In the genomic region with DNA sequence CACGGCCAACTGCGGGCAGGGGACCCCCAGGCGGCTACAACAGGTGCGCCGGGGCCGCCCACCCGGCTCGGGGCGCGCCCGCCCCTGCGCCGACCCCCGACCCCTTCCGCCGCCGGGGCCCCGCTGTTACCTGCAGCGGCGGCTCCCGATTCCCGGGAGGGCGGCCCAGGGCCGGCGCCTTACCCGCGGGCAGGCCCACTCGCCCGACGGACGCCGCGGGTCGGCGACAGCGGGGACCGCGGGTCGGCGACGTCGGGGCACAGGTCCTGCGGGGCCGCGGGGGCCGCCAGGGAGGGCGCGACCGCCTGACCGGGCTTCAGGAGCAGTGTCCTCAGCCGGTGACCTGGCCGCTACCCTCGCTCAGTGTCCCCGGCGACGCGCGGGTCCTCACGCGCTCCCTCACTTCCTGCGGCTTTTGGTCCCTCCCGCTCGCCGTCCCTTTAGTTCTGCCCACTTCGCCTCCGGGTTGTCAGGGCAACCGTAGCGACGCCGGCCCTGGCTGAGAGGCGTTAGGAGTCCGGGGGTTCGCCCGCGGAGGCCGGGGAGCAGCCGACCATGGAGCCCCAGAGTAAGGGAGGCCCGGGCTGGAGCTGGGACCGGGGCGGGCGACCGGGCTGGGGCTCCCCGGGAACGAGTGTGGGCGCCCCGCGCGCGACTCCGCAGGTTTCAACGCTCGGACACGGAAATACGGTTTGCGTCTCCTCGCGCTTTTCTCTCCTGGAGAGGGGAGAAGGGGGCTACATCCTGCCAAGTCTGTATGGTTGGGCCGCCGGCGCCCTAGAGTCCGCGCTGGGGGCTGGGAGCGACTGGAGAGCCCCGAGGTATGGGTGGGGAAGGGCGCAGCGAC, we compare ENCODE assay signal across 8 cellular contexts. TPM values are rescaled to one million over a fixed set of nuclear protein-coding genes. Genes with fewer than 3 reads are reported as not detected.
A peak's percentile ranks its signal among the peaks of the same experiment; 100 is the strongest.
DNase-seq lines count a peak whose midpoint lies in the region; ATAC-seq and TF ChIP-seq lines count a peak whose summit lies in the region.
"Not testable (repeated sequence)": the region's sequence is repeated elsewhere in the genome, so short reads cannot be mapped to it uniquely, and the experiment has no call there.

A gene with protein sequence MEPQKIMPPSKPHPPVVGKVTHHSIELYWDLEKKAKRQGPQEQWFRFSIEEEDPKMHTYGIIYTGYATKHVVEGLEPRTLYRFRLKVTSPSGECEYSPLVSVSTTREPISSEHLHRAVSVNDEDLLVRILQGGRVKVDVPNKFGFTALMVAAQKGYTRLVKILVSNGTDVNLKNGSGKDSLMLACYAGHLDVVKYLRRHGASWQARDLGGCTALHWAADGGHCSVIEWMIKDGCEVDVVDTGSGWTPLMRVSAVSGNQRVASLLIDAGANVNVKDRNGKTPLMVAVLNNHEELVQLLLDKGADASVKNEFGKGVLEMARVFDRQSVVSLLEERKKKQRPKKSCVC (plus strand): TSS at position 477 of the 847 bp plus-strand sequence. CDS start 79 bp downstream, at position 556.

- peak within 1 kb of the TSS; percentile 96 for H3K4me3 ChIP-seq in HL-60 (replicated peaks; ENCODE audit: insufficient read depth, low read length)

- H3K27me3 Mint-ChIP-seq in mesothelial cell of epicardium (ENCODE audit: low read depth), result not testable (repeated sequence)

- H3K4me1 Mint-ChIP-seq in mesothelial cell of epicardium, result peaks cover 31% of the 10 kb centered on the region

- H3K27ac ChIP-seq in HL-60 (replicated peaks) (peak within 1 kb of the TSS; percentile 72), epithelial cell of prostate (peak within 1 kb of the TSS; percentile 79)

- ATAC-seq in GM21367 (IDR thresholded peaks at IDR 0.05; ENCODE audit: unreplicated experiment), result peak; percentile 89

- peak within 1 kb of the TSS; percentile 95 for H3K27ac Mint-ChIP-seq in mesothelial cell of epicardium

- not testable (repeated sequence) for H3K27me3 ChIP-seq in HL-60 (ENCODE audit: insufficient read depth, poor library complexity, severe bottlenecking)

- H3K4me3 Mint-ChIP-seq in mesothelial cell of epicardium, result peak within 1 kb of the TSS; percentile 94

- TF ChIP-seq CTCF in HL-60 (IDR thresholded peaks at IDR 0.05; ENCODE audit: insufficient read depth, low read length); mesothelial cell of epicardium (IDR thresholded peaks at IDR 0.05; ENCODE audit: unreplicated experiment): not testable (repeated sequence)

- not testable (repeated sequence) for H3K9me3 Mint-ChIP-seq in mesothelial cell of epicardium

- H3K36me3 Mint-ChIP-seq in mesothelial cell of epicardium, result not testable (repeated sequence)

- peak; percentile 87 for DNase-seq in COLO668 (lab: John Stamatoyannopoulos, UW; ENCODE audit: unreplicated experiment)
- peak; percentile 64 to 88 for DNase-seq in HL-60 (ENCODE audit: low read depth in 1 of 2, low spot score in 1 of 2)
- peak; percentile 91 for DNase-seq in OCI-M1 (lab: John Stamatoyannopoulos, UW)
- DNase-seq in activated T-cell treated with anti-CD3 and anti-CD28 coated beads for 4 hours, result peak; percentile 69
- not testable (repeated sequence) for DNase-seq in epithelial cell of prostate (ENCODE audit: low read depth, low spot score)
- peak; percentile 69 to 88 for DNase-seq in mesothelial cell of epicardium (ENCODE audit: low spot score in 2 of 2, unreplicated experiment in 2 of 2)
- peak; percentile 51 for DNase-seq in stimulated activated CD8-positive, alpha-beta memory T cell treated with anti-CD3 and anti-CD28 coated beads, Interleukin-12 subunit alpha, Interleukin-12 subunit beta, amount 100 ng/mL, for 24 hours (ENCODE audit: extremely low read depth)

RNA-seq across cellular contexts. Expression of the gene that starts here (rescaled TPM):
- 10.1 to 11.0 TPM (median 10.2 TPM) in 3 replicates for total RNA-seq in mesothelial cell of epicardium
